In the genomic region with DNA sequence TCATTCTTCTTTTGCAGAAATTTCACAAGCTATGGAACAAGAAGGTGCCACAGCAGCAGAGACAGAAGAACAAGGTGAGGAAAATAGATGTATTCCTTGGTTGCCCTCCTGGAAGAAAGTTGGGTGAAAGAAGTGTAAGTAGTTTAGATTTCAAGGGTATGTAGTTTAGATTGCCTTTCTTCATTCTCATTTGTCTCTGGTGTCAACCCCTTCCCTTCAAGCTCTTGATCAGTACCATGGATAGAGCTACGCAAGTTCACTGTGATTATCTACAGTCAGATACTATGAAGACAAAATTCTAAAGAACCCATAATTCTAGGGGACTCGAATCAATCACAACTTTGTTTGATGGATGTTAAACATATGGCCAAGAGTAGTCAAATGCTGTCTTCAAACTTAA, we compare ENCODE assay signal across 2 cellular contexts.
TF ChIP-seq lines count a peak whose summit lies in the region.

No MANE protein-coding gene starts in this region.

TF ChIP-seq in A549, 52 proteins besides CTCF, POLR2A, EP300 and RAD21:
- TF ChIP-seq, protein P1, sequence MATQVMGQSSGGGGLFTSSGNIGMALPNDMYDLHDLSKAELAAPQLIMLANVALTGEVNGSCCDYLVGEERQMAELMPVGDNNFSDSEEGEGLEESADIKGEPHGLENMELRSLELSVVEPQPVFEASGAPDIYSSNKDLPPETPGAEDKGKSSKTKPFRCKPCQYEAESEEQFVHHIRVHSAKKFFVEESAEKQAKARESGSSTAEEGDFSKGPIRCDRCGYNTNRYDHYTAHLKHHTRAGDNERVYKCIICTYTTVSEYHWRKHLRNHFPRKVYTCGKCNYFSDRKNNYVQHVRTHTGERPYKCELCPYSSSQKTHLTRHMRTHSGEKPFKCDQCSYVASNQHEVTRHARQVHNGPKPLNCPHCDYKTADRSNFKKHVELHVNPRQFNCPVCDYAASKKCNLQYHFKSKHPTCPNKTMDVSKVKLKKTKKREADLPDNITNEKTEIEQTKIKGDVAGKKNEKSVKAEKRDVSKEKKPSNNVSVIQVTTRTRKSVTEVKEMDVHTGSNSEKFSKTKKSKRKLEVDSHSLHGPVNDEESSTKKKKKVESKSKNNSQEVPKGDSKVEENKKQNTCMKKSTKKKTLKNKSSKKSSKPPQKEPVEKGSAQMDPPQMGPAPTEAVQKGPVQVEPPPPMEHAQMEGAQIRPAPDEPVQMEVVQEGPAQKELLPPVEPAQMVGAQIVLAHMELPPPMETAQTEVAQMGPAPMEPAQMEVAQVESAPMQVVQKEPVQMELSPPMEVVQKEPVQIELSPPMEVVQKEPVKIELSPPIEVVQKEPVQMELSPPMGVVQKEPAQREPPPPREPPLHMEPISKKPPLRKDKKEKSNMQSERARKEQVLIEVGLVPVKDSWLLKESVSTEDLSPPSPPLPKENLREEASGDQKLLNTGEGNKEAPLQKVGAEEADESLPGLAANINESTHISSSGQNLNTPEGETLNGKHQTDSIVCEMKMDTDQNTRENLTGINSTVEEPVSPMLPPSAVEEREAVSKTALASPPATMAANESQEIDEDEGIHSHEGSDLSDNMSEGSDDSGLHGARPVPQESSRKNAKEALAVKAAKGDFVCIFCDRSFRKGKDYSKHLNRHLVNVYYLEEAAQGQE (IDR thresholded peaks at IDR 0.05): peak; percentile 66; the same call in 1 of the 2 replicates
TF ChIP-seq in A549: peak in this region for 1; not testable (repeated sequence) for 51.

TF ChIP-seq in HCT116, 20 proteins besides CTCF, POLR2A, EP300 and RAD21:
- TF ChIP-seq, protein P1 (IDR thresholded peaks at IDR 0.05; ENCODE audit: low read depth): peak; percentile 34; the same call in 1 of the 2 replicates
